In genomic region chr16:29362797-29363196, GRCh38 we compare ENCODE assay signal across 8 cellular contexts. TPM values are rescaled to one million over a fixed set of nuclear protein-coding genes. Genes with fewer than 3 reads are reported as not detected.
DNase-seq lines count a peak whose midpoint lies in the region; ATAC-seq, FAIRE-seq and TF ChIP-seq lines count a peak whose summit lies in the region.
"Not testable (repeated sequence)": the region's sequence is repeated elsewhere in the genome, so short reads cannot be mapped to it uniquely, and the experiment has no call there.
"Had no signal": no experiment of that assay in that cellular context is flagged by ENCODE, and none has a peak within 500 bp of the region (broad histone marks: within the 10 kb centered on the region; RNA-seq: fewer than 3 reads in every experiment).

No MANE protein-coding gene starts in this region.

- TF ChIP-seq POLR2A in GM12878 (IDR thresholded peaks at IDR 0.05; ENCODE audit: low read depth, low read length), result not testable (repeated sequence)

- in situ Hi-C loops in GM12878 (cut with MboI), result not testable (repeated sequence)

- CTCF ChIA-PET in CD4-positive, alpha-beta T cell (lab: Charles Lee); activated CD8-positive, alpha-beta T cell treated with anti-CD3 and anti-CD28 coated beads for 36 hours (lab: Charles Lee); GM12878 (lab: Yijun Ruan, JAX); naive thymus-derived CD4-positive, alpha-beta T cell (lab: Charles Lee): not testable (repeated sequence)

- H3K9me3 ChIP-seq in CD4-positive, alpha-beta T cell (ENCODE audit: control insufficient read depth, low read length); GM12878 (replicated peaks; ENCODE audit: control insufficient read depth, insufficient read depth, low read length); naive thymus-derived CD4-positive, alpha-beta T cell (ENCODE audit: control insufficient read depth in 2 of 3, low read length in 3 of 3): not testable (repeated sequence)

- not testable (repeated sequence) for H3K4me1 Mint-ChIP-seq in CD4-positive, alpha-beta T cell (ENCODE audit: low read depth); activated CD8-positive, alpha-beta T cell treated with anti-CD3 and anti-CD28 coated beads for 36 hours (ENCODE audit: low read depth); naive thymus-derived CD4-positive, alpha-beta T cell; natural killer cell treated with Interleukin-12 subunit alpha and Interleukin-12 subunit beta and Interleukin-15 and Interleukin-18, amount 100 ng/mL, for 72 hours (ENCODE audit: low read depth in 2 of 2); stimulated activated naive CD8-positive, alpha-beta T cell treated with anti-CD3 and anti-CD28 coated beads, Interleukin-15, amount 100 ng/mL, for 72 hours

- SMC1A ChIA-PET in GM12878 (lab: Charles Lee; ENCODE audit: uncharacterized antibody, unreplicated experiment), result not testable (repeated sequence)

- RAD21 ChIA-PET in GM12878 (lab: Charles Lee; ENCODE audit: unreplicated experiment), result not testable (repeated sequence)

- H3K36me3 ChIP-seq in GM12878 (ENCODE audit: control insufficient read depth in 2 of 2, insufficient read depth in 2 of 2, low read length in 1 of 2); naive thymus-derived CD4-positive, alpha-beta T cell (ENCODE audit: control insufficient read depth in 2 of 3, insufficient read depth in 3 of 3, low read length in 3 of 3): not testable (repeated sequence)

- intact Hi-C loops in CD4-positive, alpha-beta T cell (cut with DNase I, micrococcal nuclease); activated CD8-positive, alpha-beta T cell treated with anti-CD3 and anti-CD28 coated beads for 36 hours (cut with micrococcal nuclease); GM12878 (cut with micrococcal nuclease; ENCODE audit: unreplicated experiment); Right ventricle myocardium inferior (cut with DNase I); naive thymus-derived CD4-positive, alpha-beta T cell (cut with micrococcal nuclease): not testable (repeated sequence)

- not testable (repeated sequence) for H3K27me3 ChIP-seq in CD4-positive, alpha-beta T cell (ENCODE audit: control insufficient read depth, insufficient read depth, low read length); GM12878 (replicated peaks in 1 of 2; ENCODE audit: control insufficient read depth in 2 of 2, insufficient read depth in 2 of 2, low read length in 1 of 2); naive thymus-derived CD4-positive, alpha-beta T cell (ENCODE audit: control insufficient read depth in 2 of 2, insufficient read depth in 2 of 2, low read length in 2 of 2)

- not testable (repeated sequence) for BruUV-seq in GM12878 (replicated peaks; lab: Mats Ljungman, UMichigan)

- not testable (repeated sequence) for FAIRE-seq in GM12878 (lab: Jason Lieb, UNC)

- ATAC-seq in CD4-positive, alpha-beta T cell (ENCODE audit: poor library complexity), result peak; percentile 39
- peak; percentile 51 for ATAC-seq in activated CD8-positive, alpha-beta T cell treated with anti-CD3 and anti-CD28 coated beads for 36 hours
- peak; percentile 61 for ATAC-seq in GM12878
- ATAC-seq in Right ventricle myocardium inferior, result peak; percentile 76
- peak; percentile 42 for ATAC-seq in naive thymus-derived CD4-positive, alpha-beta T cell
- peak; percentile 56 to 77 for ATAC-seq in natural killer cell treated with Interleukin-12 subunit alpha and Interleukin-12 subunit beta and Interleukin-15 and Interleukin-18, amount 100 ng/mL, for 72 hours
- ATAC-seq in stimulated activated naive CD8-positive, alpha-beta T cell treated with anti-CD3 and anti-CD28 coated beads, Interleukin-15, amount 100 ng/mL, for 72 hours, result peak; percentile 39

- H3K4me3 ChIP-seq in GM12878; naive thymus-derived CD4-positive, alpha-beta T cell (ENCODE audit: low read length): not testable (repeated sequence)

- not testable (repeated sequence) for H2AFZ ChIP-seq in GM12878 (ENCODE audit: control insufficient read depth, low read depth, low read length)

- POLR2A ChIA-PET in CD4-positive, alpha-beta T cell (lab: Charles Lee); activated CD8-positive, alpha-beta T cell treated with anti-CD3 and anti-CD28 coated beads for 36 hours (lab: Charles Lee); GM12878 (lab: Charles Lee); naive thymus-derived CD4-positive, alpha-beta T cell (lab: Charles Lee): not testable (repeated sequence)

- not testable (repeated sequence) for DNase-seq in CD4-positive, alpha-beta T cell; activated CD8-positive, alpha-beta T cell treated with anti-CD3 and anti-CD28 coated beads for 36 hours; GM12878 (ENCODE audit: low read depth, low spot score); Right ventricle myocardium inferior (ENCODE audit: missing footprints); naive thymus-derived CD4-positive, alpha-beta T cell; natural killer cell treated with Interleukin-12 subunit alpha and Interleukin-12 subunit beta and Interleukin-15 and Interleukin-18, amount 100 ng/mL, for 72 hours (ENCODE audit: low spot score); stimulated activated naive CD8-positive, alpha-beta T cell treated with anti-CD3 and anti-CD28 coated beads, Interleukin-15, amount 100 ng/mL, for 72 hours

- not testable (repeated sequence) for H3K27me3 Mint-ChIP-seq in CD4-positive, alpha-beta T cell; activated CD8-positive, alpha-beta T cell treated with anti-CD3 and anti-CD28 coated beads for 36 hours; naive thymus-derived CD4-positive, alpha-beta T cell; natural killer cell treated with Interleukin-12 subunit alpha and Interleukin-12 subunit beta and Interleukin-15 and Interleukin-18, amount 100 ng/mL, for 72 hours; stimulated activated naive CD8-positive, alpha-beta T cell treated with anti-CD3 and anti-CD28 coated beads, Interleukin-15, amount 100 ng/mL, for 72 hours

- not testable (repeated sequence) for H3K79me2 ChIP-seq in GM12878 (ENCODE audit: control insufficient read depth, insufficient read depth, low read length)

- H3K9ac ChIP-seq in GM12878 (ENCODE audit: control insufficient read depth, insufficient read depth, low read length), result not testable (repeated sequence)

- H4K20me1 ChIP-seq in GM12878 (ENCODE audit: control insufficient read depth, insufficient read depth), result not testable (repeated sequence)

- TF ChIP-seq EP300 in GM12878 (IDR thresholded peaks at IDR 0.05; ENCODE audit: borderline replicate concordance in 1 of 2, control insufficient read depth in 1 of 2, low read depth in 2 of 2, low read length in 2 of 2), result not testable (repeated sequence)

- not testable (repeated sequence) for H3K27ac Mint-ChIP-seq in CD4-positive, alpha-beta T cell; activated CD8-positive, alpha-beta T cell treated with anti-CD3 and anti-CD28 coated beads for 36 hours; naive thymus-derived CD4-positive, alpha-beta T cell; natural killer cell treated with Interleukin-12 subunit alpha and Interleukin-12 subunit beta and Interleukin-15 and Interleukin-18, amount 100 ng/mL, for 72 hours; stimulated activated naive CD8-positive, alpha-beta T cell treated with anti-CD3 and anti-CD28 coated beads, Interleukin-15, amount 100 ng/mL, for 72 hours

- TF ChIP-seq CTCF in CD4-positive, alpha-beta T cell (IDR thresholded peaks at IDR 0.05); activated CD8-positive, alpha-beta T cell treated with anti-CD3 and anti-CD28 coated beads for 36 hours (IDR thresholded peaks at IDR 0.05); GM12878 (IDR thresholded peaks at IDR 0.05 in 2 of 3, conservative IDR thresholded peaks at IDR 0.05 in 1 of 3; ENCODE audit: control insufficient read depth in 2 of 3, extremely low read depth in 1 of 3, insufficient read depth in 1 of 3, low read depth in 3 of 3, low read length in 3 of 3): not testable (repeated sequence)

- not testable (repeated sequence) for H3K36me3 Mint-ChIP-seq in CD4-positive, alpha-beta T cell (ENCODE audit: low read depth); activated CD8-positive, alpha-beta T cell treated with anti-CD3 and anti-CD28 coated beads for 36 hours (ENCODE audit: low read depth); naive thymus-derived CD4-positive, alpha-beta T cell; natural killer cell treated with Interleukin-12 subunit alpha and Interleukin-12 subunit beta and Interleukin-15 and Interleukin-18, amount 100 ng/mL, for 72 hours

- not testable (repeated sequence) for H3K4me2 ChIP-seq in GM12878 (ENCODE audit: control insufficient read depth, insufficient read depth)

- TF ChIP-seq RAD21 in GM12878 (IDR thresholded peaks at IDR 0.05; ENCODE audit: insufficient read depth, low read depth, low read length), result not testable (repeated sequence)

- H3K4me1 ChIP-seq in GM12878 (ENCODE audit: control insufficient read depth, insufficient read depth, low read length); naive thymus-derived CD4-positive, alpha-beta T cell (ENCODE audit: control insufficient read depth in 2 of 2, insufficient read depth in 2 of 2, low read length in 2 of 2): not testable (repeated sequence)

- not testable (repeated sequence) for H3K27ac ChIP-seq in CD4-positive, alpha-beta T cell (ENCODE audit: low read depth, low read length); GM12878 (ENCODE audit: control insufficient read depth, insufficient read depth); naive thymus-derived CD4-positive, alpha-beta T cell (ENCODE audit: low read depth, low read length)

- H3K9me3 Mint-ChIP-seq in CD4-positive, alpha-beta T cell; activated CD8-positive, alpha-beta T cell treated with anti-CD3 and anti-CD28 coated beads for 36 hours; naive thymus-derived CD4-positive, alpha-beta T cell; natural killer cell treated with Interleukin-12 subunit alpha and Interleukin-12 subunit beta and Interleukin-15 and Interleukin-18, amount 100 ng/mL, for 72 hours; stimulated activated naive CD8-positive, alpha-beta T cell treated with anti-CD3 and anti-CD28 coated beads, Interleukin-15, amount 100 ng/mL, for 72 hours: not testable (repeated sequence)

- H3K4me3 Mint-ChIP-seq in CD4-positive, alpha-beta T cell; activated CD8-positive, alpha-beta T cell treated with anti-CD3 and anti-CD28 coated beads for 36 hours; naive thymus-derived CD4-positive, alpha-beta T cell; natural killer cell treated with Interleukin-12 subunit alpha and Interleukin-12 subunit beta and Interleukin-15 and Interleukin-18, amount 100 ng/mL, for 72 hours; stimulated activated naive CD8-positive, alpha-beta T cell treated with anti-CD3 and anti-CD28 coated beads, Interleukin-15, amount 100 ng/mL, for 72 hours: not testable (repeated sequence)

RNA-seq across cellular contexts. Expression of gene NPIPB11, which starts 43.7 kb away (rescaled TPM):
- 1 to 10 TPM; 1.6 to 2.3 TPM for total RNA-seq in CD4-positive, alpha-beta T cell
- 1 to 10 TPM; 1.5 to 1.9 TPM for total RNA-seq in activated CD8-positive, alpha-beta T cell treated with anti-CD3 and anti-CD28 coated beads for 36 hours
- total RNA-seq in GM12878 (2013; cell fraction: nucleolus; rRNA removed), result 32.0 and 33.4 TPM in 2 replicates
- total RNA-seq in GM12878 (2014; rRNA removed), result 0.38 and 0.40 TPM in 2 replicates
- total RNA-seq in GM12878 (2014; rRNA removed; fragmentation: Illumina TruSeq; extraction: Trizol), result 1.4 and 1.7 TPM in 2 replicates
- 2.1 and 2.7 TPM in 2 replicates for total RNA-seq in GM12878 (2021)
- polyA plus RNA-seq in GM12878 (2011; ENCODE audit: low read depth), result 3.0 TPM
- polyA plus RNA-seq in GM12878 (2011; rRNA removed), result 1.3 and 2.4 TPM in 2 replicates
- polyA plus RNA-seq in GM12878 (2011; cell fraction: cytosol; rRNA removed), result 2.0 and 2.3 TPM in 2 replicates
- 14.3 and 15.9 TPM in 2 replicates for polyA plus RNA-seq in GM12878 (2011; cell fraction: nucleus; rRNA removed)
- 5.0 TPM in 2 replicates for polyA plus RNA-seq in GM12878 (2012)
- polyA plus RNA-seq in GM12878 (2014; fragmentation: Illumina TruSeq; extraction: Trizol), result 4.2 and 5.0 TPM in 2 replicates
- under 1 TPM; 0.16 to 0.53 TPM for polyA plus RNA-seq in GM12878 (2014; fragmentation: Nextera tagmentation; extraction: Ambion mirVana)
- polyA plus RNA-seq in GM12878 (2014; rRNA removed), result 4.8 and 5.5 TPM in 2 replicates
- polyA plus RNA-seq in GM12878 (2016; fragmentation: Nextera tagmentation; extraction: Ambion mirVana), result 1 to 10 TPM; 2.1 to 2.3 TPM
- 6.8 and 7.1 TPM in 2 replicates for polyA minus RNA-seq in GM12878 (2011; rRNA and poly(A)+ RNA removed)
- 0.53 and 3.2 TPM in 2 replicates for polyA minus RNA-seq in GM12878 (2011; cell fraction: cytosol; rRNA and poly(A)+ RNA removed)
- polyA minus RNA-seq in GM12878 (2011; cell fraction: nucleus; rRNA and poly(A)+ RNA removed), result 2.8 and 4.6 TPM in 2 replicates
- total RNA-seq in Right ventricle myocardium inferior, result 0.38 TPM
- 1 to 10 TPM; 2.1 to 4.9 (median 2.6) TPM for total RNA-seq in naive thymus-derived CD4-positive, alpha-beta T cell
- polyA plus RNA-seq in naive thymus-derived CD4-positive, alpha-beta T cell, result under 1 TPM; 0.20 to 0.67 TPM
- total RNA-seq in natural killer cell treated with Interleukin-12 subunit alpha and Interleukin-12 subunit beta and Interleukin-15 and Interleukin-18, amount 100 ng/mL, for 72 hours, result 1 to 10 TPM; 1.5 to 8.1 TPM
- total RNA-seq: G401 had no signal
